ENCODE assay signal across 16 cellular contexts in genomic region chr3:16130066-16130465, GRCh38. TPM values are rescaled to one million over a fixed set of nuclear protein-coding genes. Genes with fewer than 3 reads are reported as not detected.
DNase-seq lines count a peak whose midpoint lies in the region; ATAC-seq and TF ChIP-seq lines count a peak whose summit lies in the region.
"Had no signal": no experiment of that assay in that cellular context is flagged by ENCODE, and none has a peak within 500 bp of the region (broad histone marks: within the 10 kb centered on the region; RNA-seq: fewer than 3 reads in every experiment).

No MANE protein-coding gene starts in this region.

- H3K27ac Mint-ChIP-seq in activated naive CD8-positive, alpha-beta T cell treated with anti-CD3 and anti-CD28 coated beads, Interleukin-2, amount 50 U/mL, for 24 hours, result no peak overlapping the region
- H3K27ac Mint-ChIP-seq: activated CD4-positive, alpha-beta T cell treated with anti-CD3 and anti-CD28 coated beads for 36 hours; B cell; natural killer cell had no signal

- H3K4me3 ChIP-seq in coronary artery, result no peak overlapping the region
- H3K4me3 ChIP-seq: esophagus squamous epithelium had no signal

- H3K4me3 Mint-ChIP-seq in activated T-cell treated with anti-CD3 and anti-CD28 coated beads, Interleukin-2, amount 50 U/mL, for 4 hours, result no peak overlapping the region
- H3K4me3 Mint-ChIP-seq in activated naive CD8-positive, alpha-beta T cell treated with anti-CD3 and anti-CD28 coated beads, Interleukin-2, amount 50 U/mL, for 24 hours, result no peak overlapping the region
- H3K4me3 Mint-ChIP-seq: activated CD4-positive, alpha-beta T cell treated with anti-CD3 and anti-CD28 coated beads for 36 hours; B cell; central memory CD8-positive, alpha-beta T cell; natural killer cell had no signal

- no peak for ATAC-seq in activated T-cell treated with anti-CD3 and anti-CD28 coated beads, Interleukin-2, amount 50 U/mL, for 4 hours
- no peak for ATAC-seq in activated naive CD8-positive, alpha-beta T cell treated with anti-CD3 and anti-CD28 coated beads, Interleukin-2, amount 50 U/mL, for 24 hours
- ATAC-seq: activated CD4-positive, alpha-beta T cell treated with anti-CD3 and anti-CD28 coated beads for 36 hours; natural killer cell had no signal

- H3K27me3 Mint-ChIP-seq in activated T-cell treated with anti-CD3 and anti-CD28 coated beads, Interleukin-2, amount 50 U/mL, for 4 hours (ENCODE audit: low read depth), result peaks cover 9% of the 10 kb centered on the region
- peaks cover 2% of the 10 kb centered on the region for H3K27me3 Mint-ChIP-seq in activated naive CD8-positive, alpha-beta T cell treated with anti-CD3 and anti-CD28 coated beads, Interleukin-2, amount 50 U/mL, for 24 hours
- H3K27me3 Mint-ChIP-seq: activated CD4-positive, alpha-beta T cell treated with anti-CD3 and anti-CD28 coated beads for 36 hours had no signal

- no peaks in the 10 kb centered on the region for H3K4me1 Mint-ChIP-seq in activated T-cell treated with anti-CD3 and anti-CD28 coated beads, Interleukin-2, amount 50 U/mL, for 4 hours (ENCODE audit: low read depth)
- H3K4me1 Mint-ChIP-seq in activated naive CD8-positive, alpha-beta T cell treated with anti-CD3 and anti-CD28 coated beads, Interleukin-2, amount 50 U/mL, for 24 hours, result no peaks in the 10 kb centered on the region
- H3K4me1 Mint-ChIP-seq: activated CD4-positive, alpha-beta T cell treated with anti-CD3 and anti-CD28 coated beads for 36 hours; B cell; central memory CD8-positive, alpha-beta T cell; natural killer cell had no signal

- no peaks in the 10 kb centered on the region for H3K9me3 Mint-ChIP-seq in activated T-cell treated with anti-CD3 and anti-CD28 coated beads, Interleukin-2, amount 50 U/mL, for 4 hours
- H3K9me3 Mint-ChIP-seq in activated naive CD8-positive, alpha-beta T cell treated with anti-CD3 and anti-CD28 coated beads, Interleukin-2, amount 50 U/mL, for 24 hours, result no peaks in the 10 kb centered on the region
- H3K9me3 Mint-ChIP-seq: central memory CD8-positive, alpha-beta T cell; natural killer cell had no signal

- DNase-seq in A172 (ENCODE audit: low spot score) (peak; percentile 16), HK-2 (ENCODE audit: unreplicated experiment) (peak; percentile 27), coronary artery (ENCODE audit: low spot score) (no peak), medulla oblongata (ENCODE audit: extremely low spot score) (peak; percentile 54), NCI-H1048 (lab: John Stamatoyannopoulos, UW) (no peak), erythroblast (lab: John Stamatoyannopoulos, UW) (no peak)
- DNase-seq in activated T-cell treated with anti-CD3 and anti-CD28 coated beads, Interleukin-2, amount 50 U/mL, for 4 hours, result no peak
- no peak for DNase-seq in activated naive CD8-positive, alpha-beta T cell treated with anti-CD3 and anti-CD28 coated beads, Interleukin-2, amount 50 U/mL, for 24 hours
- DNase-seq: activated CD4-positive, alpha-beta T cell treated with anti-CD3 and anti-CD28 coated beads for 36 hours; esophagus squamous epithelium; islet precursor cell; natural killer cell; NCI-H2029 treated with DMSO at 0.1 percent for 48 hours; small intestine had no signal

- H3K27ac ChIP-seq in coronary artery, result peak overlapping the region; percentile 25 to 69

- H3K36me3 Mint-ChIP-seq in activated T-cell treated with anti-CD3 and anti-CD28 coated beads, Interleukin-2, amount 50 U/mL, for 4 hours (ENCODE audit: insufficient read depth), result no peaks in the 10 kb centered on the region
- no peaks in the 10 kb centered on the region for H3K36me3 Mint-ChIP-seq in activated naive CD8-positive, alpha-beta T cell treated with anti-CD3 and anti-CD28 coated beads, Interleukin-2, amount 50 U/mL, for 24 hours (ENCODE audit: low read depth)
- H3K36me3 Mint-ChIP-seq: natural killer cell had no signal

- no peak for TF ChIP-seq POLR2A in erythroblast (IDR thresholded peaks at IDR 0.05; ENCODE audit: low read length)

- TF ChIP-seq CTCF in coronary artery (IDR thresholded peaks at IDR 0.05), result no peak

RNA-seq across cellular contexts. Expression of gene GALNT15, which starts 44.4 kb away (rescaled TPM):
- total RNA-seq in A172 (2014; rRNA removed; shearing (Covaris generic)), result not detected in 2 replicates
- total RNA-seq in activated T-cell treated with anti-CD3 and anti-CD28 coated beads, Interleukin-2, amount 50 U/mL, for 4 hours, result not detected
- total RNA-seq: activated CD4-positive, alpha-beta T cell treated with anti-CD3 and anti-CD28 coated beads for 36 hours; B cell; natural killer cell had no signal

Comparison
In these comparisons a context has a peak if more than half of its experiments do, and no peak if none do; other contexts are left out.
1. DNase-seq: peak in A172 (single experiment), HK-2 (single experiment) and medulla oblongata (single experiment); none in coronary artery (single experiment), activated T-cell treated with anti-CD3 and anti-CD28 coated beads, Interleukin-2, amount 50 U/mL, for 4 hours (single experiment), NCI-H1048 (single experiment), activated naive CD8-positive, alpha-beta T cell treated with anti-CD3 and anti-CD28 coated beads, Interleukin-2, amount 50 U/mL, for 24 hours (single experiment) and erythroblast (0 of 2).